Comparison of ENCODE assay signal across 19 cellular contexts in the genomic region with DNA sequence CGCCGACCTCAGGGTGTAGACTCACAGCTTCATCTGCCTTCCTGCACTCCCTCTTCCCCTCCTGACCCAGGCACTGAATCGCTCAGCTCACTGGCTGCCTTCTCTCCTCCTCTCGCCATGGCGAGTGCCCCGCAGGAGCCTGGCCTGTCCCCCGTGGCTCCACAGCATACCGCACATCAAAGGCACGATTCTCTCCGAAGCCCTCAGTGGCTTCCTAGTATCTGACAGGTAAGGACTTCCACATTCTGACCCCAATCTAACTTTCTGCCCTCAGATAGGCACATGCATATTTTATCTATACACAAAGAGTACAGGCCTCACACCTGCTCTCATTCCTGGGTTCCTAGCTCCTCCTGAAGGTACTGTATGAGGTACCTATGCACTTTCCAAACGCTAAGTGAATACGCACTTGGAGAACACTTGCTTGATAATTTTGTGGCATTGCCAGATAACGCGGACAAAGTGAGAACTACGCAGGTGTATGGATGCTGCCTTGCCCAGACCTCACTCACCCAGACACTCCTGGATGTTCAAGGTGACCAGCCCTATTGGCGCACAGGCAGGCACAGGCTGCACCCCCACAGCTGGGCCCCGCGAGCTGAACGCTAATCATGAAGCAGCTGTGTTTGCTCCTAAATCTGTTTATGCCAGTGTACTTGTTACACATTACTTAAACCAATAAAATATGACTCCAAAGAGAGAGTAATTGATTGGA. TPM values are rescaled to one million over a fixed set of nuclear protein-coding genes. Genes with fewer than 3 reads are reported as not detected.
DNase-seq lines count a peak whose midpoint lies in the region; ATAC-seq, FAIRE-seq and TF ChIP-seq lines count a peak whose summit lies in the region.
"Had no signal": no experiment of that assay in that cellular context is flagged by ENCODE, and none has a peak within 500 bp of the region (broad histone marks: within the 10 kb centered on the region; RNA-seq: fewer than 3 reads in every experiment).

No MANE protein-coding gene starts in this region.

- POLR2A ChIA-PET in HepG2 (lab: Yijun Ruan, JAX): interaction anchor here (1.3 to 3.3 kb wide), 2 partner anchors 10 to 12 kb away, joined by 4 to 21 read pairs; no protein-coding TSS in a partner anchor
- POLR2A ChIA-PET in CD8-positive, alpha-beta T cell (lab: Charles Lee): no interaction called here

- no peak overlapping the region for H3K27ac Mint-ChIP-seq in CD8-positive, alpha-beta T cell
- H3K27ac Mint-ChIP-seq: activated CD4-positive, alpha-beta T cell treated with anti-CD3 and anti-CD28 coated beads for 36 hours; T-helper 1 cell treated with Interleukin-12 subunit alpha and Interleukin-12 subunit beta and Interleukin-4 antibody, amounts not matched to agents 30 μg/mL and 1 μg/mL, for 36 hours had no signal

- peak overlapping the region; percentile 15; the same call in 1 of the 2 replicates for H3K27ac ChIP-seq in VCaP
- peak overlapping the region; percentile 46 for H3K27ac ChIP-seq in HepG2 (ENCODE audit: extremely low read length, insufficient read depth, low read length)
- H3K27ac ChIP-seq in stomach smooth muscle (ENCODE audit: low read length): peak overlapping the region; percentile 43
- no peak overlapping the region for H3K27ac ChIP-seq in CD8-positive, alpha-beta T cell (ENCODE audit: low read depth, low read length)
- H3K27ac ChIP-seq: HL-60 had no signal

- ATAC-seq in HepG2: peak; percentile 79
- ATAC-seq in CD8-positive, alpha-beta T cell: no peak
- ATAC-seq: activated CD4-positive, alpha-beta T cell treated with anti-CD3 and anti-CD28 coated beads for 36 hours; activated T-cell treated with anti-CD3 and anti-CD28 coated beads, Interleukin-2, amount 50 U/mL, for 4 hours had no signal

- no peak for TF ChIP-seq POLR2A in HepG2 (IDR thresholded peaks at IDR 0.05; ENCODE audit: insufficient read depth in 1 of 2, low read depth in 2 of 2, low read length in 2 of 2)

- CTCF ChIA-PET in HepG2 (lab: Yijun Ruan, JAX; ENCODE audit: low intra/inter-chr PET ratio, low total read pairs): no interaction called here
- CTCF ChIA-PET in CD8-positive, alpha-beta T cell (lab: Charles Lee): interaction anchor here (0.6 kb wide), 1 partner anchor 8 kb away, joined by 3 read pairs; no protein-coding TSS in a partner anchor

- H3K36me3 ChIP-seq in HepG2 (replicated peaks in 1 of 2; ENCODE audit: control insufficient read depth in 1 of 2, insufficient read depth in 2 of 2, low read length in 2 of 2): no peaks in the 10 kb centered on the region
- no peaks in the 10 kb centered on the region for H3K36me3 ChIP-seq in stomach smooth muscle (ENCODE audit: control insufficient read depth in 2 of 2, insufficient read depth in 2 of 2, low read length in 2 of 2)
- H3K36me3 ChIP-seq in CD8-positive, alpha-beta T cell (ENCODE audit: insufficient read depth, low read length): no peaks in the 10 kb centered on the region

- WGBS in HepG2 (ENCODE audit: low lambda C conversion rate): 53% methylated on average over 19 of the region's 19 CpGs

- TF ChIP-seq CTCF in VCaP (conservative IDR thresholded peaks at IDR 0.05) (no peak), HepG2 (CRISPR knock-in tag; IDR thresholded peaks at IDR 0.05) (no peak)
- no peak for TF ChIP-seq CTCF in CD8-positive, alpha-beta T cell (IDR thresholded peaks at IDR 0.05)

- in situ Hi-C loops in HepG2 (cut with HindIII; ENCODE audit: extremely low pct_ligation_motif_present, low pct_unique_long_range_greater_than_20kb): no loop called here

- intact Hi-C loops in HepG2 (cut with micrococcal nuclease; ENCODE audit: unreplicated experiment): no loop called here
- intact Hi-C loops in CD8-positive, alpha-beta T cell (cut with DNase I, micrococcal nuclease): no loop called here

- TF ChIP-seq EP300 in HepG2 (IDR thresholded peaks at IDR 0.05; ENCODE audit: low read depth in 2 of 2, low read length in 2 of 2) (no peak), HepG2 (CRISPR knock-in tag; IDR thresholded peaks at IDR 0.05; ENCODE audit: borderline replicate concordance) (no peak)

- BruUV-seq in HepG2 (replicated peaks; lab: Mats Ljungman, UMichigan): no TSS peak

- no peaks in the 10 kb centered on the region for H3K4me1 Mint-ChIP-seq in CD8-positive, alpha-beta T cell (ENCODE audit: low read depth)

- no peak overlapping the region for H2AFZ ChIP-seq in HepG2 (ENCODE audit: low read length)

- H3K27me3 ChIP-seq in HepG2 (ENCODE audit: control insufficient read depth in 1 of 2, insufficient read depth in 2 of 2, low read length in 2 of 2): no peaks in the 10 kb centered on the region
- H3K27me3 ChIP-seq in stomach smooth muscle (ENCODE audit: control insufficient read depth in 1 of 2, insufficient read depth in 2 of 2, low read length in 2 of 2): no peaks in the 10 kb centered on the region
- no peaks in the 10 kb centered on the region for H3K27me3 ChIP-seq in CD8-positive, alpha-beta T cell (ENCODE audit: insufficient read depth, low read length)

- peak overlapping the region; percentile 89 for H3K4me2 ChIP-seq in HepG2 (ENCODE audit: low read depth, low read length)

- H3K4me1 ChIP-seq in HepG2 (ENCODE audit: insufficient read depth, low read length): peaks cover 35% of the 10 kb centered on the region
- H3K4me1 ChIP-seq in stomach smooth muscle (ENCODE audit: control insufficient read depth, insufficient read depth, low read length): peaks cover 56% of the 10 kb centered on the region
- H3K4me1 ChIP-seq in CD8-positive, alpha-beta T cell (ENCODE audit: insufficient read depth, low read length): peaks cover 4% of the 10 kb centered on the region

- no peak overlapping the region for H3K4me3 Mint-ChIP-seq in CD8-positive, alpha-beta T cell
- H3K4me3 Mint-ChIP-seq: activated CD4-positive, alpha-beta T cell treated with anti-CD3 and anti-CD28 coated beads for 36 hours; activated T-cell treated with anti-CD3 and anti-CD28 coated beads, Interleukin-2, amount 50 U/mL, for 4 hours; T-helper 1 cell treated with Interleukin-12 subunit alpha and Interleukin-12 subunit beta and Interleukin-4 antibody, amounts not matched to agents 30 μg/mL and 1 μg/mL, for 36 hours had no signal

- peak overlapping the region; percentile 55; the same call in 1 of the 2 replicates for H3K9ac ChIP-seq in HepG2 (ENCODE audit: insufficient read depth, low read depth, low read length)
- no peak overlapping the region for H3K9ac ChIP-seq in stomach smooth muscle (ENCODE audit: low read length in 2 of 2)

- no peak for TF ChIP-seq RAD21 in HepG2 (CRISPR knock-in tag; IDR thresholded peaks at IDR 0.05)

- H3K4me3 ChIP-seq in HepG2 (replicated peaks in 1 of 3; ENCODE audit: insufficient read depth in 1 of 3, low read depth in 2 of 3, low read length in 3 of 3): peak overlapping the region; percentile 29 to 58 (median 34); a peak in 4 of 6 replicates
- no peak overlapping the region for H3K4me3 ChIP-seq in stomach smooth muscle (ENCODE audit: low read length in 2 of 2)
- H3K4me3 ChIP-seq in CD8-positive, alpha-beta T cell (ENCODE audit: low read depth, low read length): no peak overlapping the region

- no peaks in the 10 kb centered on the region for H3K9me3 Mint-ChIP-seq in CD8-positive, alpha-beta T cell
- H3K9me3 Mint-ChIP-seq: activated T-cell treated with anti-CD3 and anti-CD28 coated beads, Interleukin-2, amount 50 U/mL, for 4 hours; T-helper 1 cell treated with Interleukin-12 subunit alpha and Interleukin-12 subunit beta and Interleukin-4 antibody, amounts not matched to agents 30 μg/mL and 1 μg/mL, for 36 hours had no signal

- no peak for FAIRE-seq in HepG2 (lab: Jason Lieb, UNC)
- FAIRE-seq: H54, islet of Langerhans had no signal

- H3K79me2 ChIP-seq in HepG2 (ENCODE audit: insufficient read depth, low read length): peaks cover 10% of the 10 kb centered on the region

- no peaks in the 10 kb centered on the region for H3K9me3 ChIP-seq in HepG2 (ENCODE audit: low read length)
- H3K9me3 ChIP-seq in stomach smooth muscle (ENCODE audit: control insufficient read depth in 2 of 2, low read length in 2 of 2): no peaks in the 10 kb centered on the region
- no peaks in the 10 kb centered on the region for H3K9me3 ChIP-seq in CD8-positive, alpha-beta T cell (ENCODE audit: low read length)
- H3K9me3 ChIP-seq: Caco-2 had no signal

- H3K36me3 Mint-ChIP-seq in CD8-positive, alpha-beta T cell: no peaks in the 10 kb centered on the region

- DNase-seq in NCI-H2171 treated with DMSO at 0.1 percent for 48 hours (lab: John Stamatoyannopoulos, UW) (peak; percentile 3), NCI-H2171 (lab: John Stamatoyannopoulos, UW) (no peak), HepG2 (ENCODE audit: low spot score) (no peak), midbrain (lab: John Stamatoyannopoulos, UW) (no peak)
- DNase-seq in CD8-positive, alpha-beta T cell: no peak
- no peak for DNase-seq in activated effector memory CD4-positive, alpha-beta T cell treated with Interleukin-2 at 50 U/mL for 16 hours
- DNase-seq: activated CD4-positive, alpha-beta T cell treated with anti-CD3 and anti-CD28 coated beads for 36 hours; activated T-cell treated with anti-CD3 and anti-CD28 coated beads, Interleukin-2, amount 50 U/mL, for 4 hours; effector memory CD4-positive, alpha-beta T cell; foreskin melanocyte; NCI-H226; trophoblast cell had no signal

- peaks cover 9% of the 10 kb centered on the region for H4K20me1 ChIP-seq in HepG2 (ENCODE audit: insufficient read depth, low read length)

- peaks cover 14% of the 10 kb centered on the region for H3K27me3 Mint-ChIP-seq in CD8-positive, alpha-beta T cell (ENCODE audit: low read depth)
- H3K27me3 Mint-ChIP-seq: activated CD4-positive, alpha-beta T cell treated with anti-CD3 and anti-CD28 coated beads for 36 hours had no signal

RNA-seq across cellular contexts. Expression of a gene that starts 27.4 kb away (rescaled TPM):
- 2.2 and 2.7 TPM in 2 replicates for total RNA-seq in HepG2 (2016; rRNA removed; fragmentation: Illumina TruSeq; extraction: Trizol)
- 4.0 and 4.2 TPM in 2 replicates for total RNA-seq in HepG2 (2016; cell fraction: cytosol; rRNA removed; fragmentation: Illumina TruSeq; extraction: Trizol; ENCODE audit: low read depth)
- total RNA-seq in HepG2 (2016; cell fraction: insoluble cytoplasmic fraction; rRNA removed; fragmentation: Illumina TruSeq; extraction: Trizol): 2.2 and 2.3 TPM in 2 replicates
- total RNA-seq in HepG2 (2016; cell fraction: membrane; rRNA removed; fragmentation: Illumina TruSeq; extraction: Trizol): 2.5 and 3.0 TPM in 2 replicates
- total RNA-seq in HepG2 (2016; cell fraction: nucleus; rRNA removed; fragmentation: Illumina TruSeq; extraction: Trizol): 2.7 and 3.4 TPM in 2 replicates
- 2.7 and 3.0 TPM in 2 replicates for polyA plus RNA-seq in HepG2 (2011; rRNA removed)
- 2.9 and 3.2 TPM in 2 replicates for polyA plus RNA-seq in HepG2 (2011; cell fraction: cytosol; rRNA removed)
- 8.3 and 9.5 TPM in 2 replicates for polyA plus RNA-seq in HepG2 (2011; cell fraction: nucleus; rRNA removed)
- 3.6 and 4.9 TPM in 2 replicates for polyA plus RNA-seq in HepG2 (2012)
- 0.23 TPM in 2 replicates for polyA plus RNA-seq in HepG2 (2016; cell fraction: cytosol; fragmentation: Illumina TruSeq; extraction: Trizol; ENCODE audit: low read depth)
- polyA plus RNA-seq in HepG2 (2016; cell fraction: insoluble cytoplasmic fraction; fragmentation: Illumina TruSeq; extraction: Trizol; ENCODE audit: low read depth): 2.0 and 2.4 TPM in 2 replicates
- polyA plus RNA-seq in HepG2 (2016; cell fraction: membrane; fragmentation: Illumina TruSeq; extraction: Trizol; ENCODE audit: low read depth): 0.55 and 0.69 TPM in 2 replicates
- 4.2 and 4.7 TPM in 2 replicates for polyA plus RNA-seq in HepG2 (2016; cell fraction: nucleus; fragmentation: Illumina TruSeq; extraction: Trizol; ENCODE audit: insufficient read depth, low read depth)
- 0.70 and 7.2 TPM in 2 replicates for polyA minus RNA-seq in HepG2 (2011; rRNA and poly(A)+ RNA removed; ENCODE audit: low replicate concordance)
- 3.9 and 4.3 TPM in 2 replicates for polyA minus RNA-seq in HepG2 (2011; cell fraction: cytosol; rRNA and poly(A)+ RNA removed)
- polyA minus RNA-seq in HepG2 (2011; cell fraction: nucleus; rRNA and poly(A)+ RNA removed): 7.5 and 9.1 TPM in 2 replicates
- total RNA-seq in CD8-positive, alpha-beta T cell: 1 to 10 TPM; 1.9 to 2.0 TPM

Comparison
In these comparisons a context has a peak if more than half of its experiments do, and no peak if none do; other contexts are left out.
1. H3K4me3 ChIP-seq: peak in HepG2 (3 of 3); none in stomach smooth muscle (0 of 2) and CD8-positive, alpha-beta T cell (single experiment).